Comparison of ENCODE assay signal across 1 cellular context in the genomic region with DNA sequence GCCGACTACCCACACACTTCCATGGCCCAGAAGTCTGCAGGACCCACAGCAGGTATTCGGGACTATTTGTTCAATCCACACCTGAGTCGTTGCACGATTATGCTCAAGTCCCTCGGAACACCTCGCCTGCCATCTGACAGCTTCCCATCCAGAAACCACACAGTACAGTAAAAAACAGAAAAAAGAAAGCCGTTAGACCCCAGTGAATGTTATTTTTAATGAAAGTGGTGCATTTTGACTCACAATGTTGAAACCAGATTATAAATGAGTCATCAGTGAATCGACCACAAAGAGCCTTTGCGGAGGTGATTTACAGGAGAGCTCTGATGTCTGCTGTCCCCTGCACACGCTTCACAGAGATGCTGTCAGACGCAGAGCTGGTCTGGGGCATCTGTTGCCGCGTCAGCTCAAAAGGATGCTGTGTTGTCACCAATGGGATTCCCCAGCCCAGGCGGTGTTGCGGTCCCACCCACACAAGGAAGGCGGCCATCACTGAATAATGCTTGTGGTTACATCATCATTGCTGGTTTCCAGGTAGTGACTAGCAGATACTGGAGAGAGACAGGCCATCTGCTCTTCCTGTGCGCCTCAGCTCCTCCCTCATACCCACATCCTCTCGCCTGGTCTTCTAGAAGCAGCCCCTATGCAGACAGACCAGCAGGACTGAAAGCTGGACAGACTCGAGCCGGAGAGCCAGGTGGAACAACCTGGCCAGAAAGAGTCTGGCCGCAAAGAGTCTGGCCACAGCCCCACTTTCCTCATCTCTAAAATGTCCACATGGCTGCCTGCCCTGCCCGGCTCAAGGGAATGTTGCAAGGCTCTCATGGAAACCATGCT.
TF ChIP-seq lines count a peak whose summit lies in the region.

No MANE protein-coding gene starts in this region.

TF ChIP-seq in HEK293, 187 proteins besides CTCF, POLR2A, EP300 and RAD21 (continued from another document and continues in another):
- peak; percentile 93 for TF ChIP-seq ZNF660 (tag by site-specific recombination; IDR thresholded peaks at IDR 0.05)
- TF ChIP-seq KLF1 (tag by site-specific recombination; IDR thresholded peaks at IDR 0.05), result peak; percentile 14; the same call in 1 of the 2 replicates
- TF ChIP-seq ZBTB20 (tag by site-specific recombination; IDR thresholded peaks at IDR 0.05), result peak; percentile 22
- TF ChIP-seq ZNF670 (tag by site-specific recombination; IDR thresholded peaks at IDR 0.05; ENCODE audit: low read depth), result no peak
- peak; percentile 63; the same call in 1 of the 2 replicates for TF ChIP-seq RBAK (tag by site-specific recombination; IDR thresholded peaks at IDR 0.05)
- TF ChIP-seq GLIS1 (tag by site-specific recombination; IDR thresholded peaks at IDR 0.05), result 0 out of 2 replicates have a peak, but pooled peaks have one; percentile 16
- TF ChIP-seq ZXDB (tag by site-specific recombination; IDR thresholded peaks at IDR 0.05), result peak; percentile 61; the same call in 1 of the 2 replicates
- TF ChIP-seq PRDM10 (tag by site-specific recombination; IDR thresholded peaks at IDR 0.05), result peak; percentile 83
- TF ChIP-seq ZNF843 (tag by site-specific recombination; IDR thresholded peaks at IDR 0.05), result 0 out of 2 replicates have a peak, but pooled peaks have one; percentile 18
- no peak for TF ChIP-seq ZNF600 (tag by site-specific recombination; IDR thresholded peaks at IDR 0.05)
- peak; percentile 33; the same call in 1 of the 2 replicates for TF ChIP-seq ZNF2 (tag by site-specific recombination; IDR thresholded peaks at IDR 0.05)
- TF ChIP-seq ZNF624 (tag by site-specific recombination; IDR thresholded peaks at IDR 0.05), result no peak
- no peak for TF ChIP-seq ZNF211 (tag by site-specific recombination; IDR thresholded peaks at IDR 0.05; ENCODE audit: low read depth)
- peak; percentile 66; the same call in 1 of the 2 replicates for TF ChIP-seq ZEB2 (tag by site-specific recombination; IDR thresholded peaks at IDR 0.05)
- TF ChIP-seq, protein P1, sequence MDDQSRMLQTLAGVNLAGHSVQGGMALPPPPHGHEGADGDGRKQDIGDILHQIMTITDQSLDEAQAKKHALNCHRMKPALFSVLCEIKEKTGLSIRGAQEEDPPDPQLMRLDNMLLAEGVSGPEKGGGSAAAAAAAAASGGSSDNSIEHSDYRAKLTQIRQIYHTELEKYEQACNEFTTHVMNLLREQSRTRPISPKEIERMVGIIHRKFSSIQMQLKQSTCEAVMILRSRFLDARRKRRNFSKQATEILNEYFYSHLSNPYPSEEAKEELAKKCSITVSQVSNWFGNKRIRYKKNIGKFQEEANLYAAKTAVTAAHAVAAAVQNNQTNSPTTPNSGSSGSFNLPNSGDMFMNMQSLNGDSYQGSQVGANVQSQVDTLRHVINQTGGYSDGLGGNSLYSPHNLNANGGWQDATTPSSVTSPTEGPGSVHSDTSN (CRISPR knock-in tag; IDR thresholded peaks at IDR 0.05), result 0 out of 2 replicates have a peak, but pooled peaks have one; percentile 4
- TF ChIP-seq INSM2 (tag by site-specific recombination; IDR thresholded peaks at IDR 0.05), result peak; percentile 58; the same call in 1 of the 2 replicates
- TF ChIP-seq, protein P2, sequence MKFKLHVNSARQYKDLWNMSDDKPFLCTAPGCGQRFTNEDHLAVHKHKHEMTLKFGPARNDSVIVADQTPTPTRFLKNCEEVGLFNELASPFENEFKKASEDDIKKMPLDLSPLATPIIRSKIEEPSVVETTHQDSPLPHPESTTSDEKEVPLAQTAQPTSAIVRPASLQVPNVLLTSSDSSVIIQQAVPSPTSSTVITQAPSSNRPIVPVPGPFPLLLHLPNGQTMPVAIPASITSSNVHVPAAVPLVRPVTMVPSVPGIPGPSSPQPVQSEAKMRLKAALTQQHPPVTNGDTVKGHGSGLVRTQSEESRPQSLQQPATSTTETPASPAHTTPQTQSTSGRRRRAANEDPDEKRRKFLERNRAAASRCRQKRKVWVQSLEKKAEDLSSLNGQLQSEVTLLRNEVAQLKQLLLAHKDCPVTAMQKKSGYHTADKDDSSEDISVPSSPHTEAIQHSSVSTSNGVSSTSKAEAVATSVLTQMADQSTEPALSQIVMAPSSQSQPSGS (tag by site-specific recombination; IDR thresholded peaks at IDR 0.05; ENCODE audit: low read depth), result peak; percentile 83
- TF ChIP-seq KLF10 (tag by site-specific recombination; IDR thresholded peaks at IDR 0.05), result peak; percentile 61
- no peak for TF ChIP-seq ZSCAN5A (tag by site-specific recombination; IDR thresholded peaks at IDR 0.05)
- peak; percentile 86 for TF ChIP-seq ZNF629 (tag by site-specific recombination; IDR thresholded peaks at IDR 0.05)
- TF ChIP-seq ZNF692 (tag by site-specific recombination; IDR thresholded peaks at IDR 0.05), result peak; percentile 92
- peak; percentile 53; the same call in 1 of the 2 replicates for TF ChIP-seq ZNF24 (tag by site-specific recombination; IDR thresholded peaks at IDR 0.05)
- TF ChIP-seq YY2 (tag by site-specific recombination; IDR thresholded peaks at IDR 0.05), result peak; percentile 79
- peak; percentile 63 for TF ChIP-seq SP3 (tag by site-specific recombination; IDR thresholded peaks at IDR 0.05)
- TF ChIP-seq ZFP69B (tag by site-specific recombination; IDR thresholded peaks at IDR 0.05), result peak; percentile 85
- TF ChIP-seq ZNF76 (tag by site-specific recombination; IDR thresholded peaks at IDR 0.05; ENCODE audit: borderline replicate concordance, low read depth), result peak; percentile 68; the same call in 1 of the 2 replicates
- TF ChIP-seq ZNF121 (tag by site-specific recombination; IDR thresholded peaks at IDR 0.05), result no peak
- 0 out of 2 replicates have a peak, but pooled peaks have one; percentile 34 for TF ChIP-seq GLIS2 (tag by site-specific recombination; IDR thresholded peaks at IDR 0.05)
- 0 out of 2 replicates have a peak, but pooled peaks have one; percentile 35 for TF ChIP-seq ZBTB48 (tag by site-specific recombination; IDR thresholded peaks at IDR 0.05)
- TF ChIP-seq MEIS1 (CRISPR knock-in tag; IDR thresholded peaks at IDR 0.05; ENCODE audit: borderline replicate concordance), result no peak
- TF ChIP-seq ZNF610 (tag by site-specific recombination; IDR thresholded peaks at IDR 0.05; ENCODE audit: borderline replicate concordance), result no peak
- no peak for TF ChIP-seq AEBP2 (tag by site-specific recombination; IDR thresholded peaks at IDR 0.05; ENCODE audit: borderline replicate concordance)
- no peak for TF ChIP-seq ZNF768 (tag by site-specific recombination; IDR thresholded peaks at IDR 0.05)
- no peak for TF ChIP-seq ZNF571 (tag by site-specific recombination; IDR thresholded peaks at IDR 0.05)
- TF ChIP-seq ZNF518A (tag by site-specific recombination; conservative IDR thresholded peaks at IDR 0.05; ENCODE audit: low read depth), result peak; percentile 49
- no peak for TF ChIP-seq ZNF621 (tag by site-specific recombination; IDR thresholded peaks at IDR 0.05)
- TF ChIP-seq ZNF157 (tag by site-specific recombination; IDR thresholded peaks at IDR 0.05), result no peak
- peak; percentile 18 for TF ChIP-seq ZNF324 (tag by site-specific recombination; IDR thresholded peaks at IDR 0.05)
- TF ChIP-seq ZNF501 (tag by site-specific recombination; IDR thresholded peaks at IDR 0.05), result no peak
- TF ChIP-seq ZNF366 (tag by site-specific recombination; conservative IDR thresholded peaks at IDR 0.05), result peak; percentile 67
